Comparison of ENCODE assay signal across 8 cellular contexts in the genomic region with DNA sequence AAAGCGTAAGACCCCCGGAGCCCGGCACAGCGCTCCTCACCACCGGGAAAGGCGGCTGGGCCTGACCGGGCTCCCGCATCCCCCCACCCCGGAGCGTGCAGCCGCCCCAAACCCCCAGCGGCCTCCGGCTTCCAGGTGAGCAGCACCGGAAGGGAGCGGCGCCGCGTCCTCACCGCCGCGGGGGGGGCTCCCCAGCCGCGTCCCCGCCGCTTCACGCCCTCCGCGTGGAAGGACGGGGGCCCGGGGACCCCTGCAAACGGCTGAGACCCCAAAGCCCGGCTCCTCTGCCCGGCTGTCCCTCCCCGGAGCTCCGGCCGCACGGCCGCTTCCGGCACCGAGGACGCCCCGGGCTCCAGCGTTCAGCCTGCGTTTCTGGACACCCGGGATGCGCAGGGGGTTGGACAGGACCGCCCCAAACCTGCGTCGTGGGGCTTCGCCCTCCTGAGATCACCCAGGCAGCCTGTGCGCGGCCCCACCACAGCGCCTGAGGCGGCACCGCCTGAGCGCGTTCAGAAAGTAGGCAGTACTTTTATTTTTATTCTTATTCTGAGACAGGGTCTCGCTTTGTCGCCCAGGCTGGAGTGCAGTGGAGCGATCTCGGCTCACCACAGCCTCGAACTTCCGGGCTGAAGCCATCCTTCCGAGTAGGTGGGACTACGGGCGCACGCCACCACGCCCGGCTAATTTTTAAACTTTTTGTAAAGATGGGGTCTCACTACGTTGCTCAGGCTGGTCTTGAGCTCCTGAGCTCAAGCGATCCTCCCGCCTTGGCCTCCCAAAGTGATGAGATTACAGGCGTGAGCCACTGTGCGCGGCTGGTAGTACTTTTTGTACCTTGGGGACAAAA. TPM values are rescaled to one million over a fixed set of nuclear protein-coding genes. Genes with fewer than 3 reads are reported as not detected.
DNase-seq lines count a peak whose midpoint lies in the region; ATAC-seq, FAIRE-seq and TF ChIP-seq lines count a peak whose summit lies in the region.

No MANE protein-coding gene starts in this region.

- H3K27ac ChIP-seq in SU-DHL-6 (ENCODE audit: low read depth, low read length): 0 out of 2 replicates have a peak overlapping the region, but pooled peaks have one; percentile 29
- H3K27ac ChIP-seq in kidney (ENCODE audit: low read depth in 2 of 2, low read length in 2 of 2): peak overlapping the region; percentile 78 to 87

- no peaks in the 10 kb centered on the region for H3K27me3 Mint-ChIP-seq in MCF 10A (ENCODE audit: insufficient read depth, unreplicated experiment)

- BruUV-seq in MCF 10A (replicated peaks; lab: Mats Ljungman, UMichigan): TSS peak; percentile 76

- no peaks in the 10 kb centered on the region for H3K9me2 ChIP-seq in SU-DHL-6 (replicated peaks; ENCODE audit: insufficient read depth, low read length)

- ATAC-seq in HG03575 (IDR thresholded peaks at IDR 0.05; ENCODE audit: extremely low read depth, insufficient number of reproducible peaks, low FRiP score, unreplicated experiment): peak; percentile 34

- H3K36me3 ChIP-seq in SU-DHL-6 (ENCODE audit: low read length) (no peaks in the 10 kb centered on the region), kidney (ENCODE audit: control insufficient read depth in 1 of 2, insufficient read depth in 2 of 2, low read length in 2 of 2) (no peaks in the 10 kb centered on the region)

- DNase-seq in Daoy (ENCODE audit: low read depth) (peak; percentile 66), GM20000 (ENCODE audit: low spot score) (peak; percentile 81), MCF 10A (ENCODE audit: unreplicated experiment) (peak; percentile 68), kidney (peak; percentile 93), NCI-H82 treated with DMSO at 0.1 percent for 48 hours (lab: John Stamatoyannopoulos, UW; ENCODE audit: unreplicated experiment) (no peak)
- peak; percentile 15 for DNase-seq in stimulated activated CD8-positive, alpha-beta memory T cell treated with anti-CD3 and anti-CD28 coated beads, Interleukin-7, amount 100 ng/mL, for 24 hours (ENCODE audit: low read depth)

- TF ChIP-seq CTCF in GM20000 (IDR thresholded peaks at IDR 0.05; ENCODE audit: extremely low read depth, missing control alignments): no peak
- TF ChIP-seq CTCF in SU-DHL-6 (IDR thresholded peaks at IDR 0.05; ENCODE audit: insufficient read depth, low read length, poor library complexity, severe bottlenecking): no peak
- no peak for TF ChIP-seq CTCF in MCF 10A (IDR thresholded peaks at IDR 0.05; ENCODE audit: unreplicated experiment)
- TF ChIP-seq CTCF in kidney (IDR thresholded peaks at IDR 0.05; ENCODE audit: borderline replicate concordance, extremely low read depth, insufficient read depth): no peak

- peak overlapping the region; percentile 84 for H3K4me2 ChIP-seq in SU-DHL-6 (ENCODE audit: low read depth, low read length, poor library complexity, severe bottlenecking)

- POLR2A ChIA-PET in MCF 10A (lab: Yijun Ruan, JAX): interaction anchor here (0.7 to 5.0 kb wide), 5 partner anchors 15 to 772 kb away, joined by 3 to 31 read pairs (median 3); a partner anchor contains a TSS

- no peaks in the 10 kb centered on the region for H3K9me3 Mint-ChIP-seq in MCF 10A (ENCODE audit: unreplicated experiment)

- no peaks in the 10 kb centered on the region for H3K79me2 ChIP-seq in SU-DHL-6 (ENCODE audit: insufficient read depth, low read length)

- peak overlapping the region; percentile 73 for H3K4me3 Mint-ChIP-seq in MCF 10A (ENCODE audit: unreplicated experiment)

- H3K4me1 Mint-ChIP-seq in MCF 10A (ENCODE audit: insufficient read depth, unreplicated experiment): peaks cover 35% of the 10 kb centered on the region

- H2AFZ ChIP-seq in SU-DHL-6 (ENCODE audit: low read depth, low read length, severe bottlenecking): peak overlapping the region; percentile 12

- CTCF ChIA-PET in MCF 10A (lab: Yijun Ruan, JAX): interaction anchor here (0.6 to 1.0 kb wide), 3 partner anchors 12 to 276 kb away, joined by 3 to 4 read pairs (median 3); no protein-coding TSS in a partner anchor

- no peak for FAIRE-seq in kidney (lab: Jason Lieb, UNC)

- H3K4me1 ChIP-seq in kidney (ENCODE audit: control insufficient read depth in 1 of 2, insufficient read depth in 1 of 2, low read depth in 1 of 2, low read length in 2 of 2): peaks cover 0 to 2% of the 10 kb centered on the region in 2 donors

- H4K20me1 ChIP-seq in SU-DHL-6 (ENCODE audit: low read depth, low read length): no peaks in the 10 kb centered on the region

- H3F3A ChIP-seq in SU-DHL-6 (ENCODE audit: insufficient read depth): peaks cover 6% of the 10 kb centered on the region; the same call in 1 of the 2 replicates

- peak overlapping the region; percentile 51 for H3K4me3 ChIP-seq in SU-DHL-6 (ENCODE audit: insufficient read depth, low read length, poor library complexity, severe bottlenecking)
- H3K4me3 ChIP-seq in kidney (ENCODE audit: low read length in 2 of 2): peak overlapping the region; percentile 56 to 75

- peaks cover 8% of the 10 kb centered on the region; the same call in 1 of the 2 replicates for H3K9me3 ChIP-seq in SU-DHL-6 (ENCODE audit: insufficient read depth, low read length)
- no peaks in the 10 kb centered on the region for H3K9me3 ChIP-seq in kidney (ENCODE audit: control insufficient read depth in 1 of 2, low read length in 2 of 2)

- H3K27me3 ChIP-seq in SU-DHL-6 (ENCODE audit: low read length): peaks cover 5% of the 10 kb centered on the region; the same call in 1 of the 2 replicates

- H3K9ac ChIP-seq in SU-DHL-6 (ENCODE audit: low read length) (peak overlapping the region; percentile 35), kidney (ENCODE audit: low read length in 2 of 2) (peak overlapping the region; percentile 69 to 80)

- peak overlapping the region; percentile 86 for H3K27ac Mint-ChIP-seq in MCF 10A (ENCODE audit: low read depth, unreplicated experiment)

- intact Hi-C loops in MCF 10A (cut with micrococcal nuclease) (no loop called here), kidney (cut with DNase I) (no loop called here)

- peaks cover 6% of the 10 kb centered on the region for H3K36me3 Mint-ChIP-seq in MCF 10A (ENCODE audit: insufficient read depth, unreplicated experiment)

RNA-seq across cellular contexts. Expression of a gene that starts 51.6 kb away (rescaled TPM):
- total RNA-seq in Daoy (2014; rRNA removed; shearing (Covaris generic)): 23.5 and 24.8 TPM in 2 replicates
- 2.8 and 5.2 TPM in 2 replicates for total RNA-seq in MCF 10A (2022)
- 2.8 TPM for total RNA-seq in kidney
- polyA plus RNA-seq in kidney (ENCODE audit: insufficient read depth, low read depth, low replicate concordance): 1.1 TPM
